ENCODE assay signal across 8 cellular contexts in the genomic region with DNA sequence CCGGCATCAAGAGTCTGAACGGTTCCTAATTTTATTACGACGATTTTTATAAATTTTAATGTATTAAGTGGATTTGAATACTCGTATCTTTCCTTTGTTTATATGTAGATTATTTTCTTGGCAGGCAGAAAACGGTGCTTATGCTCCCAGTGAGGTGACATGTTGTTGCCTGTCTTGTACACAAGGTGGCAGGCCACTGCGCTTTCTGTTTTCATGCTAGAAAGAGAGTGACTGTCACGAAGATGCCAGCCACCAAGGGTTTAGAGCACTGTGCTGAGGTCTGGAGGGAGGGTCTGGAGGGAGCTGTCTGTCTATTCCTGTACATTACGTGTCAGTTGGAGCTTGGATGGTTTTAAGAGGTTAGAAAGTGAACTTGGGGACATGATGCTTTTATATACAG.
DNase-seq lines count a peak whose midpoint lies in the region; ATAC-seq, FAIRE-seq and TF ChIP-seq lines count a peak whose summit lies in the region.

No MANE protein-coding gene starts in this region.

- ATAC-seq in thoracic aorta (ENCODE audit: insufficient number of reproducible peaks, low FRiP score, low read depth), result no peak

- peaks cover 21% of the 10 kb centered on the region for H3K36me3 Mint-ChIP-seq in brain

- peak overlapping the region in 3 of 5 experiments; percentile 50 to 82 (median 63) for H3K27ac Mint-ChIP-seq in brain

- H3K9me3 ChIP-seq in thoracic aorta, result no peaks in the 10 kb centered on the region

- peaks cover 55% of the 10 kb centered on the region for H3K4me1 Mint-ChIP-seq in brain

- peak overlapping the region in 1 of 5 experiments; percentile 20 for H3K4me3 Mint-ChIP-seq in brain

- TF ChIP-seq CTCF in brain (conservative IDR thresholded peaks at IDR 0.05) (peak; percentile 41 to 71), thoracic aorta (IDR thresholded peaks at IDR 0.05) (peak; percentile 14)

- DNase-seq in COLO829 (ENCODE audit: low spot score) (peak; percentile 21), GM19239 (ENCODE audit: insufficient read length, low spot score) (peak; percentile 20), HT-29 (ENCODE audit: low spot score) (peak; percentile 38), T follicular helper cell (ENCODE audit: low read depth) (peak; percentile 10), medulla oblongata (ENCODE audit: extremely low spot score) (peak; percentile 64), thoracic aorta (ENCODE audit: low spot score) (no peak), GOT3 (lab: John Stamatoyannopoulos, UW) (no peak)

- peaks cover 2 to 18% (median 3%) of the 10 kb centered on the region in 5 experiments for H3K9me3 Mint-ChIP-seq in brain

- no peaks in the 10 kb centered on the region for H3K4me1 ChIP-seq in thoracic aorta (ENCODE audit: control insufficient read depth in 1 of 2, low read depth in 2 of 2)

- no peaks in the 10 kb centered on the region for H3K27me3 ChIP-seq in thoracic aorta (replicated peaks; ENCODE audit: insufficient read depth)

- no peaks in the 10 kb centered on the region for H3K36me3 ChIP-seq in thoracic aorta

- H3K4me3 ChIP-seq in thoracic aorta, result no peak overlapping the region

- FAIRE-seq in GM19239 (lab: Jason Lieb, UNC), result peak; percentile 82

- no peaks in the 10 kb centered on the region for H3K27me3 Mint-ChIP-seq in brain

- no peak overlapping the region for H3K27ac ChIP-seq in thoracic aorta

Comparison
In these comparisons a context has a peak if more than half of its experiments do, and no peak if none do; other contexts are left out.
1. DNase-seq: peak in COLO829 (single experiment), GM19239 (single experiment), HT-29 (single experiment), T follicular helper cell (single experiment) and medulla oblongata (single experiment); none in thoracic aorta (single experiment) and GOT3 (single experiment).